Comparison of ENCODE assay signal across 16 cellular contexts in genomic region chr5:24381861-24382460, GRCh38.
DNase-seq lines count a peak whose midpoint lies in the region; ATAC-seq and TF ChIP-seq lines count a peak whose summit lies in the region.
"Had no signal": no experiment of that assay in that cellular context is flagged by ENCODE, and none has a peak within 500 bp of the region (broad histone marks: within the 10 kb centered on the region; RNA-seq: fewer than 3 reads in every experiment).

No MANE protein-coding gene starts in this region.

- no peak for TF ChIP-seq CTCF in mammary epithelial cell (conservative IDR thresholded peaks at IDR 0.05 in 1 of 2, IDR thresholded peaks at IDR 0.05 in 1 of 2; ENCODE audit: extremely low read depth in 1 of 2, insufficient read depth in 1 of 2, low read depth in 1 of 2, low read length in 2 of 2)
- TF ChIP-seq CTCF in breast epithelium (IDR thresholded peaks at IDR 0.05): no peak
- no peak for TF ChIP-seq CTCF in foreskin keratinocyte (conservative IDR thresholded peaks at IDR 0.05)
- TF ChIP-seq CTCF in right lobe of liver (IDR thresholded peaks at IDR 0.05): no peak

- H3K4me3 ChIP-seq in mammary epithelial cell (replicated peaks in 1 of 3; ENCODE audit: insufficient read depth in 1 of 3, low read depth in 2 of 3, low read length in 3 of 3): no peak overlapping the region
- no peak overlapping the region for H3K4me3 ChIP-seq in breast epithelium
- no peak overlapping the region for H3K4me3 ChIP-seq in right lobe of liver
- H3K4me3 ChIP-seq: mucosa of descending colon, upper lobe of right lung had no signal

- H3K27ac ChIP-seq in mammary epithelial cell (ENCODE audit: insufficient read depth, low read depth, low read length) (no peak overlapping the region), breast epithelium (no peak overlapping the region), foreskin keratinocyte (no peak overlapping the region), right lobe of liver (no peak overlapping the region)
- H3K27ac ChIP-seq: epithelial cell of prostate, parathyroid adenoma, upper lobe of right lung had no signal

- H3K4me1 ChIP-seq in mammary epithelial cell (ENCODE audit: insufficient read depth, low read length) (no peaks in the 10 kb centered on the region), breast epithelium (no peaks in the 10 kb centered on the region), foreskin keratinocyte (no peaks in the 10 kb centered on the region), right lobe of liver (no peaks in the 10 kb centered on the region)
- H3K4me1 ChIP-seq: parathyroid adenoma, upper lobe of right lung had no signal

- no TSS peak for BruUV-seq in mammary epithelial cell (replicated peaks; lab: Mats Ljungman, UMichigan)

- no peak for TF ChIP-seq POLR2A in breast epithelium (IDR thresholded peaks at IDR 0.05)
- no peak for TF ChIP-seq POLR2A in right lobe of liver (IDR thresholded peaks at IDR 0.05)

- intact Hi-C loops in mammary epithelial cell (cut with micrococcal nuclease): no loop called here
- intact Hi-C loops in breast epithelium (cut with DNase I; ENCODE audit: low total_unique reads): no loop called here
- intact Hi-C loops in right lobe of liver (cut with DNase I): no loop called here

- CTCF ChIA-PET in mammary epithelial cell (lab: Charles Lee; ENCODE audit: low non-redundant PET): no interaction called here

- no peaks in the 10 kb centered on the region for H3K79me2 ChIP-seq in mammary epithelial cell (ENCODE audit: insufficient read depth, low read length)
- H3K79me2 ChIP-seq: parathyroid adenoma had no signal

- H4K20me1 ChIP-seq in mammary epithelial cell (ENCODE audit: insufficient read depth, low read length): no peaks in the 10 kb centered on the region

- dilution Hi-C loops in mammary epithelial cell (cut with HindIII; ENCODE audit: low sequenced_read_pairs): no loop called here

- DNase-seq in mammary epithelial cell (no peak), breast epithelium (ENCODE audit: low spot score in 2 of 2) (no peak), astrocyte of the hippocampus (ENCODE audit: low read depth, low spot score) (peak; percentile 15), kidney glomerular epithelial cell (lab: John Stamatoyannopoulos, UW) (peak; percentile 32), foreskin keratinocyte (no peak), right lobe of liver (no peak)
- no peak for DNase-seq in stimulated activated CD4-positive, alpha-beta T cell treated with anti-CD3 and anti-CD28 coated beads, Interleukin-2, amount 100 ng/mL, for 48 hours
- DNase-seq: CD8-positive, alpha-beta T cell; HCEC 1CT; mucosa of descending colon; stimulated activated naive CD4-positive, alpha-beta T cell; upper lobe of right lung had no signal

- 13% methylated on average over 5 of the region's 5 CpGs for WGBS in mammary epithelial cell (ENCODE audit: low coverage, missing lambda C conversion rate)
- WGBS in right lobe of liver (ENCODE audit: insufficient coverage, low coverage, low lambda C conversion rate, missing lambda C conversion rate): 27% methylated on average over 4 of the region's 5 CpGs

- ATAC-seq in foreskin keratinocyte (no peak), right lobe of liver (no peak), HG03439 (IDR thresholded peaks at IDR 0.05; ENCODE audit: unreplicated experiment) (no peak)
- ATAC-seq: activated T-helper 17 cell treated with anti-CD3 and anti-CD28 coated beads, Interleukin-2, amount 50 U/mL, for 72 hours; CD8-positive, alpha-beta T cell; mucosa of descending colon; upper lobe of right lung had no signal

- H3K27me3 ChIP-seq in mammary epithelial cell (ENCODE audit: insufficient read depth, low read length) (no peaks in the 10 kb centered on the region), breast epithelium (no peaks in the 10 kb centered on the region), foreskin keratinocyte (no peaks in the 10 kb centered on the region), right lobe of liver (no peaks in the 10 kb centered on the region)
- H3K27me3 ChIP-seq: upper lobe of right lung had no signal

- peak overlapping the region; percentile 17 for H2AFZ ChIP-seq in mammary epithelial cell (ENCODE audit: low read depth, low read length)
- H2AFZ ChIP-seq: parathyroid adenoma had no signal

- in situ Hi-C loops in mammary epithelial cell (cut with MboI; ENCODE audit: low sequenced_read_pairs in 2 of 2): no loop called here

- no peak overlapping the region for H3K9ac ChIP-seq in mammary epithelial cell (ENCODE audit: insufficient read depth, low read length)
- H3K9ac ChIP-seq: parathyroid adenoma had no signal

- no peaks in the 10 kb centered on the region for H3K9me3 ChIP-seq in mammary epithelial cell (replicated peaks; ENCODE audit: insufficient read depth, low read length)
- peaks cover 0 to 3% of the 10 kb centered on the region in 2 donors for H3K9me3 ChIP-seq in breast epithelium
- H3K9me3 ChIP-seq in right lobe of liver: peaks cover 0 to 4% (median 0%) of the 10 kb centered on the region in 4 donors
- H3K9me3 ChIP-seq: mucosa of descending colon, upper lobe of right lung had no signal

- no peak overlapping the region for H3K4me2 ChIP-seq in mammary epithelial cell (ENCODE audit: insufficient read depth, low read depth, low read length)

- no peaks in the 10 kb centered on the region for H3K36me3 ChIP-seq in mammary epithelial cell (ENCODE audit: insufficient read depth, low read length)
- H3K36me3 ChIP-seq in breast epithelium: no peaks in the 10 kb centered on the region
- no peaks in the 10 kb centered on the region for H3K36me3 ChIP-seq in right lobe of liver
- H3K36me3 ChIP-seq: upper lobe of right lung had no signal

Comparison
In these comparisons a context has a peak if more than half of its experiments do, and no peak if none do; other contexts are left out.
1. DNase-seq: peak in astrocyte of the hippocampus (single experiment) and kidney glomerular epithelial cell (single experiment); none in mammary epithelial cell (single experiment), breast epithelium (0 of 2), foreskin keratinocyte (0 of 2), stimulated activated CD4-positive, alpha-beta T cell treated with anti-CD3 and anti-CD28 coated beads, Interleukin-2, amount 100 ng/mL, for 48 hours (0 of 2) and right lobe of liver (0 of 3).